Comparison of ENCODE assay signal across 8 cellular contexts in the genomic region with DNA sequence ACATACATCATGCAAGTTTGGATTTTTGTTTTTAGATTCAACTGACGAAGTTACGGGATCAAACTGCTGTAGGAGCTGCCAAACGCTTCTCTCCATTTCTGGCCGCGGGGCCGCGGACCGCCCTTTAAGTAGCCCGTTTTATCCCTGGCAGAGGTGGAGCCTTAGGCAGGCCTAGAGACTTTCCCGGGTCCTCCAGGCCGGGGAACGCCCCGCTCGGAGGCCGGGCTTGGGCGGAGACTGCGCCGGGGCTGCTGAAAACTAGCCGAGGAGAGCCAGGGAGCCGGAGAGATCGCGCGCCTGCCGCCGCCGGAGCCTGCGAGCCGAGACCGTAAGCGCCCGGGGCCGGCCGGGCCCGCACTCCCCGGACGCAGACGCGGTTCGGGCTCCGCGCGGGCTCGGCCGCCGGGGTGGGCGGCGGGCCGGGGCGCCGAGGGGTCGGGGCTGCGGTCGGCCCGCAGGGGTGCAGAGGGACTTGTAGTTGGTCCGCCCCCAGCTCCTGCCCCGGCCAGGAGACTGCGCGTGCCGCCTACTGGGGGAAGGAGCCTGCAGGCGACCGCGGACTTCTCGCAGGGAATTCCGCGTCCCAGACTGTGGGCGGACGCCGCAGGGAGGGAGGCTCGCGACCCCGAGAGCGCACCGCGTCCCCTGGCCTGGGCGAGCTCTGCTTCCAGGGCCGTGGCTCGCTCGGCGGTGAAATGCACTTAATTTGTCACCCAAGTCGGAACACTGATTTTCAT. TPM values are rescaled to one million over a fixed set of nuclear protein-coding genes. Genes with fewer than 3 reads are reported as not detected.
DNase-seq lines count a peak whose midpoint lies in the region; ATAC-seq and TF ChIP-seq lines count a peak whose summit lies in the region.

TSS of gene EPHX1 (plus strand) at position 283 of the 737 bp plus-strand sequence. CDS start 18,606 bp downstream, outside the sequence.

- H3K36me3 Mint-ChIP-seq in activated CD4-positive, alpha-beta memory T cell treated with anti-CD3 and anti-CD28 coated beads, Interleukin-2, amount 10 ng/mL, durations not matched to agents 7 days and 5 days (ENCODE audit: low read depth) = no peaks in the 10 kb centered on the region

- ATAC-seq in HG03378 (IDR thresholded peaks at IDR 0.05; ENCODE audit: unreplicated experiment) = peak; percentile 95

- peaks cover 20% of the 10 kb centered on the region; the same call in 1 of the 2 replicates for H4K20me1 ChIP-seq in BLaER1

- POLR2A ChIA-PET in activated CD4-positive, alpha-beta memory T cell treated with anti-CD3 and anti-CD28 coated beads, Interleukin-2, amount 10 ng/mL, durations not matched to agents 7 days and 5 days (lab: Charles Lee) = interaction anchor here (0.6 to 2.9 kb wide), 4 partner anchors 22 to 426 kb away, joined by 3 to 13 read pairs (median 4); partner anchors contain the start of genes PYCR2 and SRP9

- H3K27ac Mint-ChIP-seq in activated CD4-positive, alpha-beta memory T cell treated with anti-CD3 and anti-CD28 coated beads, Interleukin-2, amount 10 ng/mL, durations not matched to agents 7 days and 5 days = no peak within 1 kb of the TSS

- peak within 1 kb of the TSS; percentile 61 for H3K27ac ChIP-seq in BLaER1

- peaks cover 15% of the 10 kb centered on the region for H3K4me1 Mint-ChIP-seq in activated CD4-positive, alpha-beta memory T cell treated with anti-CD3 and anti-CD28 coated beads, Interleukin-2, amount 10 ng/mL, durations not matched to agents 7 days and 5 days

- peak within 1 kb of the TSS; percentile 79 for H3K4me3 ChIP-seq in BLaER1

- CTCF ChIA-PET in activated CD4-positive, alpha-beta memory T cell treated with anti-CD3 and anti-CD28 coated beads, Interleukin-2, amount 10 ng/mL, durations not matched to agents 7 days and 5 days (lab: Charles Lee) = interaction anchor here (0.8 to 2.1 kb wide), 4 partner anchors 10 to 37 kb away, joined by 3 to 4 read pairs (median 4); no protein-coding TSS in a partner anchor

- no peaks in the 10 kb centered on the region; the same call in 1 of the 2 replicates for H3K27me3 ChIP-seq in BLaER1

- H3K4me2 ChIP-seq in BLaER1 = peak within 1 kb of the TSS; percentile 95

- peak; percentile 48 to 87 for DNase-seq in NCI-H526 (lab: John Stamatoyannopoulos, UW)
- DNase-seq in activated CD4-positive, alpha-beta memory T cell treated with anti-CD3 and anti-CD28 coated beads, Interleukin-2, amount 10 ng/mL, durations not matched to agents 7 days and 5 days = peak; percentile 74
- peak; percentile 25 for DNase-seq in effector CD4-positive, alpha-beta T cell
- peak; percentile 89 for DNase-seq in medulla oblongata (ENCODE audit: extremely low spot score)
- DNase-seq in stimulated activated CD4-positive, alpha-beta T cell treated with anti-CD3 and anti-CD28 coated beads, TNF-alpha, amount 100 ng/mL, for 48 hours (ENCODE audit: low read depth in 3 of 3) = peak; percentile 57 to 72 (median 61)

- peaks cover 26% of the 10 kb centered on the region for H3K4me1 ChIP-seq in BLaER1

- TF ChIP-seq POLR2A in GM19099 (IDR thresholded peaks at IDR 0.05; ENCODE audit: extremely low read depth, insufficient read length, low read depth) = peak; percentile 59

- peaks cover 10% of the 10 kb centered on the region for H3K27me3 Mint-ChIP-seq in activated CD4-positive, alpha-beta memory T cell treated with anti-CD3 and anti-CD28 coated beads, Interleukin-2, amount 10 ng/mL, durations not matched to agents 7 days and 5 days

- peak within 1 kb of the TSS; percentile 80 for H3K9ac ChIP-seq in BLaER1

- H3K4me3 Mint-ChIP-seq in activated CD4-positive, alpha-beta memory T cell treated with anti-CD3 and anti-CD28 coated beads, Interleukin-2, amount 10 ng/mL, durations not matched to agents 7 days and 5 days = peak within 1 kb of the TSS; percentile 75

- no peaks in the 10 kb centered on the region for H3K36me3 ChIP-seq in BLaER1

- no peaks in the 10 kb centered on the region for H3K9me3 ChIP-seq in BLaER1

- H3K9me3 Mint-ChIP-seq in activated CD4-positive, alpha-beta memory T cell treated with anti-CD3 and anti-CD28 coated beads, Interleukin-2, amount 10 ng/mL, durations not matched to agents 7 days and 5 days = no peaks in the 10 kb centered on the region

RNA-seq across cellular contexts. Expression of gene EPHX1, which starts in this region (rescaled TPM):
- total RNA-seq in activated CD4-positive, alpha-beta memory T cell treated with anti-CD3 and anti-CD28 coated beads, Interleukin-2, amount 10 ng/mL, durations not matched to agents 7 days and 5 days = 1 to 10 TPM in 1 of 2 experiments, under 1 TPM in 1; 0.93 to 1.0 TPM

Comparison
In these comparisons a context has a peak if more than half of its experiments do, and no peak if none do; other contexts are left out.
1. Peak in every context shown above with its lines: DNase-seq, ATAC-seq, H3K4me3 ChIP-seq and H3K27ac ChIP-seq.
2. DNase-seq: peak in every context shown above with its lines; median percentile 89 in medulla oblongata; 74 in activated CD4-positive, alpha-beta memory T cell treated with anti-CD3 and anti-CD28 coated beads, Interleukin-2, amount 10 ng/mL, durations not matched to agents 7 days and 5 days; 68 in NCI-H526; 61 in stimulated activated CD4-positive, alpha-beta T cell treated with anti-CD3 and anti-CD28 coated beads, TNF-alpha, amount 100 ng/mL, for 48 hours; 25 in effector CD4-positive, alpha-beta T cell.